ENCODE assay signal across 25 cellular contexts in the genomic region with DNA sequence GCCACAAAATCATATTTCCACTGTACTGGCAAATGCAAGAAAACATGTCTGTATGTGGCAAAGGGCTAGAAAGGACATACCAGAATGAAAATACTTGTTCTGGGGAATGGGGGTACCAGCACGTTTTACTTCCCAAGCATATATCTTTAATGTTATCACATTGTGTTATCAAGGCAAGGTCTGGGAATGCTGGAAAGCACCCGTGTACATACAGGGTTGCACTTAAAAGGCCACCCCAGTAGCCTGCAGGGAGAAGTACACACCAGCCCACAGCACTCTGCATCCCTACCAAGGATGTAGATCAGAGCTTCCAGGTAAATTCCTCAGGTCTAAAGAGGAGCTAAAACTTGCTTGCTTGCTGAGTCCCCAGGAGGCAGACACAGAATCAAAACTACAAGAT.
DNase-seq lines count a peak whose midpoint lies in the region; ATAC-seq, FAIRE-seq and TF ChIP-seq lines count a peak whose summit lies in the region.
"Had no signal": no experiment of that assay in that cellular context is flagged by ENCODE, and none has a peak within 500 bp of the region (broad histone marks: within the 10 kb centered on the region; RNA-seq: fewer than 3 reads in every experiment).

No MANE protein-coding gene starts in this region.

- 55% methylated on average over 2 of the region's 2 CpGs for WGBS in GM12878 (ENCODE audit: insufficient coverage, insufficient replicate concordance, low lambda C conversion rate, missing lambda C conversion rate)

- peaks cover 24% of the 10 kb centered on the region for H3K79me2 ChIP-seq in GM12878 (ENCODE audit: control insufficient read depth, insufficient read depth, low read length)

- RAD21 ChIA-PET in GM12878 (lab: Charles Lee; ENCODE audit: unreplicated experiment), result no interaction called here

- FAIRE-seq in GM12891 (lab: Jason Lieb, UNC) (peak; percentile 43), GM12878 (lab: Jason Lieb, UNC) (no peak)

- no TSS peak for BruUV-seq in GM12878 (replicated peaks; lab: Mats Ljungman, UMichigan)

- no peak for TF ChIP-seq EP300 in GM12878 (IDR thresholded peaks at IDR 0.05; ENCODE audit: borderline replicate concordance in 1 of 2, control insufficient read depth in 1 of 2, low read depth in 2 of 2, low read length in 2 of 2)

- CTCF ChIA-PET in GM12878 (lab: Yijun Ruan, JAX), result interaction anchor here (4.7 kb wide), 1 partner anchor 13 kb away, joined by 21 read pairs; no protein-coding TSS in a partner anchor

- ATAC-seq in GM12878 (no peak), naive B cell (ENCODE audit: low read depth in 2 of 2) (no peak)
- ATAC-seq in stimulated activated memory B cell treated with anti-CD40 and anti-IgM and Interleukin-4, amounts not matched to agents 10 μg/mL and 1 μg/mL and 100 μg/mL, for 72 hours, result no peak
- ATAC-seq: PC-3 had no signal

- SMC1A ChIA-PET in GM12878 (lab: Charles Lee; ENCODE audit: uncharacterized antibody, unreplicated experiment), result interaction anchor here (1.2 kb wide), 1 partner anchor 49 kb away, joined by 4 read pairs; no protein-coding TSS in a partner anchor

- no peaks in the 10 kb centered on the region for H3K36me3 ChIP-seq in GM12878 (ENCODE audit: control insufficient read depth in 2 of 2, insufficient read depth in 2 of 2, low read length in 1 of 2)
- no peaks in the 10 kb centered on the region for H3K36me3 ChIP-seq in H7 (replicated peaks; ENCODE audit: control insufficient read depth, insufficient read depth, low read length)
- H3K36me3 ChIP-seq: BLaER1, HAP-1 had no signal

- peaks cover 5 to 27% (median 11%) of the 10 kb centered on the region in 7 donors for H3K9me3 Mint-ChIP-seq in naive B cell
- H3K9me3 Mint-ChIP-seq in stimulated activated memory B cell treated with anti-CD40 and anti-IgM and Interleukin-4, amounts not matched to agents 10 μg/mL and 1 μg/mL and 100 μg/mL, for 72 hours, result peaks cover 12% of the 10 kb centered on the region

- H3K27me3 Mint-ChIP-seq in naive B cell, result peaks cover 0 to 5% (median 0%) of the 10 kb centered on the region in 3 donors
- no peaks in the 10 kb centered on the region for H3K27me3 Mint-ChIP-seq in stimulated activated memory B cell treated with anti-CD40 and anti-IgM and Interleukin-4, amounts not matched to agents 10 μg/mL and 1 μg/mL and 100 μg/mL, for 72 hours

- TF ChIP-seq POLR2A in GM12891 (IDR thresholded peaks at IDR 0.05; ENCODE audit: low read depth, low read length) (no peak), GM12878 (IDR thresholded peaks at IDR 0.05; ENCODE audit: low read depth, low read length) (no peak)

- H3K36me3 Mint-ChIP-seq in naive B cell, result peaks cover 8 to 24% of the 10 kb centered on the region in 2 donors
- H3K36me3 Mint-ChIP-seq in stimulated activated memory B cell treated with anti-CD40 and anti-IgM and Interleukin-4, amounts not matched to agents 10 μg/mL and 1 μg/mL and 100 μg/mL, for 72 hours, result peaks cover 15% of the 10 kb centered on the region
- H3K36me3 Mint-ChIP-seq: CD4-positive, CD25-positive, alpha-beta regulatory T cell had no signal

- no peaks in the 10 kb centered on the region for H4K20me1 ChIP-seq in GM12878 (ENCODE audit: control insufficient read depth, insufficient read depth)
- H4K20me1 ChIP-seq: BLaER1 had no signal

- TF ChIP-seq RAD21 in GM12878 (IDR thresholded peaks at IDR 0.05; ENCODE audit: insufficient read depth, low read depth, low read length), result no peak

- H2AFZ ChIP-seq in GM12878 (ENCODE audit: control insufficient read depth, low read depth, low read length), result no peak overlapping the region

- peaks cover 34% of the 10 kb centered on the region for H3K4me1 ChIP-seq in GM12878 (ENCODE audit: control insufficient read depth, insufficient read depth, low read length)
- H3K4me1 ChIP-seq: HAP-1 had no signal

- peak overlapping the region; percentile 89 for H3K4me2 ChIP-seq in GM12878 (ENCODE audit: control insufficient read depth, insufficient read depth)
- H3K4me2 ChIP-seq: BLaER1, KMS-11, SK-N-SH had no signal

- intact Hi-C loops in GM12878 (cut with micrococcal nuclease; ENCODE audit: unreplicated experiment), result loop anchor here (5.0 to 10.0 kb wide), 2 partner anchors 109 to 303 kb away; no protein-coding TSS in a partner anchor

- peak overlapping the region; percentile 76 to 98 (median 94) for H3K4me3 Mint-ChIP-seq in naive B cell
- H3K4me3 Mint-ChIP-seq in stimulated activated memory B cell treated with anti-CD40 and anti-IgM and Interleukin-4, amounts not matched to agents 10 μg/mL and 1 μg/mL and 100 μg/mL, for 72 hours, result no peak overlapping the region
- H3K4me3 Mint-ChIP-seq: CD4-positive, CD25-positive, alpha-beta regulatory T cell; HFFc6 had no signal

- peak overlapping the region; percentile 99 for H3K9ac ChIP-seq in GM12878 (ENCODE audit: control insufficient read depth, insufficient read depth, low read length)
- H3K9ac ChIP-seq: BLaER1, KMS-11, SK-N-SH had no signal

- in situ Hi-C loops in GM12878 (cut with MboI), result no loop called here

- H3K4me3 ChIP-seq in GM12878 (peak overlapping the region; percentile 86), H7 (ENCODE audit: insufficient read depth, low read depth, low read length) (no peak overlapping the region)
- H3K4me3 ChIP-seq: BLaER1, HAP-1 had no signal

- POLR2A ChIA-PET in GM12878 (lab: Charles Lee), result no interaction called here

- H3K27me3 ChIP-seq in GM12878 (replicated peaks in 1 of 2; ENCODE audit: control insufficient read depth in 2 of 2, insufficient read depth in 2 of 2, low read length in 1 of 2), result no peaks in the 10 kb centered on the region
- H3K27me3 ChIP-seq in H7 (ENCODE audit: control insufficient read depth, insufficient read depth, low read length), result peaks cover 6% of the 10 kb centered on the region

- no peak for DNase-seq in GM12891 (ENCODE audit: insufficient read length, low spot score)
- no peak for DNase-seq in GM12878 (ENCODE audit: low read depth, low spot score)
- DNase-seq in naive B cell, result no peak
- DNase-seq in hypothalamus (lab: John Stamatoyannopoulos, UW), result no peak
- no peak for DNase-seq in H7
- no peak for DNase-seq in SKM-1 treated with dmso at 0.1 percent for 144 hours (lab: John Stamatoyannopoulos, UW; ENCODE audit: unreplicated experiment)
- DNase-seq: CD4-positive, CD25-positive, alpha-beta regulatory T cell; DMS153; DND-41; HFFc6; IMR-90; NCI-H1048; NCI-H1417; NCI-H1694; NCI-H2029 treated with DMSO at 0.1 percent for 48 hours; NCI-H446 treated with DMSO at 0.1 percent for 48 hours; NCI-H526; NCI-H82; NK-92 treated with Interleukin-12 subunit alpha and Interleukin-12 subunit beta, amount 100 ng/mL, for 24 hours; PC-3; SK-N-SH had no signal

- H3K4me1 Mint-ChIP-seq in naive B cell, result peaks cover 45 to 64% (median 63%) of the 10 kb centered on the region in 3 donors
- peaks cover 68% of the 10 kb centered on the region for H3K4me1 Mint-ChIP-seq in stimulated activated memory B cell treated with anti-CD40 and anti-IgM and Interleukin-4, amounts not matched to agents 10 μg/mL and 1 μg/mL and 100 μg/mL, for 72 hours

- H3K27ac Mint-ChIP-seq in naive B cell, result peak overlapping the region; percentile 89 to 99 (median 96)
- H3K27ac Mint-ChIP-seq in stimulated activated memory B cell treated with anti-CD40 and anti-IgM and Interleukin-4, amounts not matched to agents 10 μg/mL and 1 μg/mL and 100 μg/mL, for 72 hours, result peak overlapping the region; percentile 100
- H3K27ac Mint-ChIP-seq: CD4-positive, CD25-positive, alpha-beta regulatory T cell; HFFc6 had no signal

- H3K27ac ChIP-seq in GM12878 (ENCODE audit: control insufficient read depth, insufficient read depth), result peak overlapping the region; percentile 26; the same call in 1 of the 2 replicates
- H3K27ac ChIP-seq: BLaER1, KMS-11 had no signal

- TF ChIP-seq CTCF in GM12878 (IDR thresholded peaks at IDR 0.05 in 2 of 3, conservative IDR thresholded peaks at IDR 0.05 in 1 of 3; ENCODE audit: control insufficient read depth in 2 of 3, extremely low read depth in 1 of 3, insufficient read depth in 1 of 3, low read depth in 3 of 3, low read length in 3 of 3), result no peak

- H3K9me3 ChIP-seq in GM12878 (replicated peaks; ENCODE audit: control insufficient read depth, insufficient read depth, low read length), result peaks cover 8% of the 10 kb centered on the region; the same call in 1 of the 3 replicates
- H3K9me3 ChIP-seq: HAP-1, SK-N-SH had no signal

TF ChIP-seq in GM12891, 5 proteins besides CTCF, POLR2A, EP300 and RAD21:
- TF ChIP-seq POU2F2 (IDR thresholded peaks at IDR 0.05; ENCODE audit: low read depth, low read length), result no peak
- TF ChIP-seq PAX5 (IDR thresholded peaks at IDR 0.05; ENCODE audit: insufficient read depth, low read length, severe bottlenecking), result no peak
- TF ChIP-seq TAF1 (IDR thresholded peaks at IDR 0.05; ENCODE audit: low read depth, low read length), result no peak
- TF ChIP-seq POLR2AphosphoS5 (IDR thresholded peaks at IDR 0.05; ENCODE audit: low read depth, low read length), result no peak
- TF ChIP-seq SPI1 (IDR thresholded peaks at IDR 0.05; ENCODE audit: low read depth, low read length), result no peak

TF ChIP-seq in GM12878, 131 proteins besides CTCF, POLR2A, EP300 and RAD21 (continues in another document):
- TF ChIP-seq SMC3 (IDR thresholded peaks at IDR 0.05; ENCODE audit: borderline replicate concordance, low read length) (no peak), SIN3A (IDR thresholded peaks at IDR 0.05; ENCODE audit: low read depth, low read length) (no peak), HDGF (IDR thresholded peaks at IDR 0.05) (no peak), ELK1 (IDR thresholded peaks at IDR 0.05; ENCODE audit: low read depth, low read length) (no peak)
